ENCODE assay signal across 8 cellular contexts in genomic region chr22:19447388-19448075, GRCh38. TPM values are rescaled to one million over a fixed set of nuclear protein-coding genes. Genes with fewer than 3 reads are reported as not detected.
DNase-seq lines count a peak whose midpoint lies in the region; TF ChIP-seq lines count a peak whose summit lies in the region.

Gene C22orf39, minus strand, starts transcription at chr22:19447711. Its CDS starts 23 bp downstream, at chr22:19447688.

- CTCF ChIA-PET in HEK293T (lab: Yijun Ruan, JAX): no interaction called here
- CTCF ChIA-PET in activated naive CD4-positive, alpha-beta T cell treated with anti-CD3 and anti-CD28 coated beads, Interleukin-2, amount 10 ng/mL, durations not matched to agents 7 days and 5 days (lab: Charles Lee): interaction anchor here (1.3 to 1.4 kb wide), 2 partner anchors 13 to 30 kb away, joined by 3 to 4 read pairs; no protein-coding TSS in a partner anchor

- no peaks in the 10 kb centered on the region for H3K27me3 Mint-ChIP-seq in activated naive CD4-positive, alpha-beta T cell treated with anti-CD3 and anti-CD28 coated beads, Interleukin-2, amount 10 ng/mL, durations not matched to agents 7 days and 5 days

- no peaks in the 10 kb centered on the region for H3K9me3 Mint-ChIP-seq in activated naive CD4-positive, alpha-beta T cell treated with anti-CD3 and anti-CD28 coated beads, Interleukin-2, amount 10 ng/mL, durations not matched to agents 7 days and 5 days

- peak within 1 kb of the TSS; percentile 95 for H3K27ac Mint-ChIP-seq in activated naive CD4-positive, alpha-beta T cell treated with anti-CD3 and anti-CD28 coated beads, Interleukin-2, amount 10 ng/mL, durations not matched to agents 7 days and 5 days

- peaks cover 50% of the 10 kb centered on the region for H3K36me3 Mint-ChIP-seq in activated naive CD4-positive, alpha-beta T cell treated with anti-CD3 and anti-CD28 coated beads, Interleukin-2, amount 10 ng/mL, durations not matched to agents 7 days and 5 days

- peaks cover 47% of the 10 kb centered on the region for H3K4me1 Mint-ChIP-seq in activated naive CD4-positive, alpha-beta T cell treated with anti-CD3 and anti-CD28 coated beads, Interleukin-2, amount 10 ng/mL, durations not matched to agents 7 days and 5 days

- DNase-seq in GF-D8 (lab: John Stamatoyannopoulos, UW): peak; percentile 84
- DNase-seq in HEK293T (ENCODE audit: extremely low spot score): peak; percentile 97
- peak; percentile 95 for DNase-seq in NAMALWA (ENCODE audit: low spot score)
- DNase-seq in SK-N-DZ (ENCODE audit: low spot score): peak; percentile 96
- DNase-seq in activated naive CD4-positive, alpha-beta T cell treated with anti-CD3 and anti-CD28 coated beads, Interleukin-2, amount 10 ng/mL, durations not matched to agents 7 days and 5 days: peak; percentile 94
- peak; percentile 97 for DNase-seq in germinal center (ENCODE audit: low spot score)
- DNase-seq in non-pigmented ciliary epithelial cell (ENCODE audit: low read depth): peak; percentile 68
- peak; percentile 98 for DNase-seq in superior temporal gyrus (ENCODE audit: extremely low spot score)

- H3K4me3 Mint-ChIP-seq in activated naive CD4-positive, alpha-beta T cell treated with anti-CD3 and anti-CD28 coated beads, Interleukin-2, amount 10 ng/mL, durations not matched to agents 7 days and 5 days: peak within 1 kb of the TSS; percentile 91

- POLR2A ChIA-PET in HEK293T (lab: Yijun Ruan, JAX): interaction anchor here (0.9 to 2.8 kb wide), 9 partner anchors 14 to 265 kb away, joined by 3 to 12 read pairs (median 4); partner anchors contain the start of genes CDC45 and HIRA

TF ChIP-seq in HEK293T, 16 proteins besides CTCF, POLR2A, EP300 and RAD21:
- no peak for TF ChIP-seq ARNT (IDR thresholded peaks at IDR 0.05)
- peak; percentile 99 for TF ChIP-seq PKNOX1 (IDR thresholded peaks at IDR 0.05)
- peak; percentile 92 for TF ChIP-seq L3MBTL2 (conservative IDR thresholded peaks at IDR 0.05)
- no peak for TF ChIP-seq ZNF384 (IDR thresholded peaks at IDR 0.05)
- peak; percentile 63; the same call in 1 of the 2 replicates for TF ChIP-seq LEF1 (IDR thresholded peaks at IDR 0.05; ENCODE audit: borderline replicate concordance)

RNA-seq across cellular contexts. Expression of gene C22orf39, which starts in this region (rescaled TPM):
- 109 and 110 TPM in 2 replicates for polyA plus RNA-seq in SK-N-DZ (2014; cell fraction: cytosol; rRNA removed)
- polyA plus RNA-seq in SK-N-DZ (2014; cell fraction: nucleus; rRNA removed): 39.8 and 45.5 TPM in 2 replicates

Comparison
In these comparisons a context has a peak if more than half of its experiments do, and no peak if none do; other contexts are left out.
1. Peak in every context shown above with its lines: DNase-seq.